Comparison of ENCODE assay signal across 26 cellular contexts in genomic region chr7:106936236-106936635, GRCh38.
"Had no signal": no experiment of that assay in that cellular context is flagged by ENCODE, and none has a peak within 500 bp of the region (broad histone marks: within the 10 kb centered on the region; RNA-seq: fewer than 3 reads in every experiment).

No MANE protein-coding gene starts in this region.

- H3K36me3 ChIP-seq: colonic mucosa, esophagus muscularis mucosa, gastrocnemius medialis, gastroesophageal sphincter, heart left ventricle, heart right ventricle had no signal

- H3K4me3 ChIP-seq: colonic mucosa, coronary artery, dorsolateral prefrontal cortex, esophagus muscularis mucosa, gastrocnemius medialis, gastroesophageal sphincter, heart left ventricle, heart right ventricle had no signal

- ATAC-seq: effector memory CD8-positive, alpha-beta T cell; esophagus mucosa; foreskin keratinocyte; gastrocnemius medialis; gastroesophageal sphincter; heart left ventricle; heart right ventricle had no signal

- H3K27ac ChIP-seq: colonic mucosa, coronary artery, dorsolateral prefrontal cortex, epithelial cell of prostate, esophagus muscularis mucosa, foreskin keratinocyte, gastrocnemius medialis, gastroesophageal sphincter, heart left ventricle, heart right ventricle had no signal

- H3K4me1 ChIP-seq: colonic mucosa, esophagus muscularis mucosa, foreskin keratinocyte, gastrocnemius medialis, heart left ventricle, heart right ventricle had no signal

- H3K9me3 ChIP-seq: colonic mucosa, esophagus muscularis mucosa, gastrocnemius medialis, gastroesophageal sphincter, heart left ventricle, heart right ventricle had no signal

- DNase-seq: colonic mucosa; cortex of kidney; dorsolateral prefrontal cortex; effector CD4-positive, alpha-beta T cell; effector CD8-positive, alpha-beta T cell; effector memory CD4-positive, alpha-beta T cell; effector memory CD8-positive, alpha-beta T cell; endodermal cell; erythroblast; foreskin fibroblast; foreskin keratinocyte; foreskin melanocyte; gastrocnemius medialis; glutamatergic neuron; head of caudate nucleus; heart left ventricle; heart right ventricle had no signal

- FAIRE-seq: colon, endometrium, endothelial cell of umbilical vein, frontal cortex had no signal

- H3K27me3 ChIP-seq: colonic mucosa, dorsolateral prefrontal cortex, esophagus muscularis mucosa, foreskin keratinocyte, gastrocnemius medialis, gastroesophageal sphincter, heart left ventricle, heart right ventricle had no signal
